12 cellular contexts compared by ENCODE assay signal in genomic region chr6:108587258-108588059, GRCh38. TPM values are rescaled to one million over a fixed set of nuclear protein-coding genes. Genes with fewer than 3 reads are reported as not detected.
DNase-seq lines count a peak whose midpoint lies in the region; ATAC-seq and FAIRE-seq lines count a peak whose summit lies in the region.
"Had no signal": no experiment of that assay in that cellular context is flagged by ENCODE, and none has a peak within 500 bp of the region (broad histone marks: within the 10 kb centered on the region; RNA-seq: fewer than 3 reads in every experiment).

No MANE protein-coding gene starts in this region.

- H3K4me1 ChIP-seq in mucosa of rectum (ENCODE audit: control insufficient read depth in 2 of 2, insufficient read depth in 2 of 2, low read length in 2 of 2) = peaks cover 37 to 44% of the 10 kb centered on the region in 2 donors

- peaks cover 73% of the 10 kb centered on the region for H3K4me1 Mint-ChIP-seq in activated naive CD4-positive, alpha-beta T cell treated with anti-CD3 and anti-CD28 coated beads, Interleukin-2, amount 50 U/mL, for 24 hours
- H3K4me1 Mint-ChIP-seq in effector memory CD8-positive, alpha-beta T cell (ENCODE audit: low read depth in 2 of 2) = peaks cover 51 to 73% of the 10 kb centered on the region in 2 donors

- no peaks in the 10 kb centered on the region for H3K9me3 ChIP-seq in mucosa of rectum (ENCODE audit: control insufficient read depth in 2 of 2, low read length in 2 of 2)

- no peaks in the 10 kb centered on the region for H3K36me3 ChIP-seq in mucosa of rectum (ENCODE audit: control insufficient read depth in 2 of 2, insufficient read depth in 2 of 2, low read length in 2 of 2)

- peak overlapping the region in 1 of 2 donors; percentile 28 for H3K9ac ChIP-seq in mucosa of rectum (ENCODE audit: low read depth in 1 of 2, low read length in 2 of 2)

- peak overlapping the region; percentile 18 for H3K27ac Mint-ChIP-seq in activated naive CD4-positive, alpha-beta T cell treated with anti-CD3 and anti-CD28 coated beads, Interleukin-2, amount 50 U/mL, for 24 hours
- H3K27ac Mint-ChIP-seq in activated naive CD4-positive, alpha-beta T cell treated with anti-CD3 and anti-CD28 coated beads, Interleukin-2, amount 50 U/mL, for 72 hours = no peak overlapping the region
- H3K27ac Mint-ChIP-seq in effector memory CD8-positive, alpha-beta T cell = peak overlapping the region; percentile 16 to 79

- no peaks in the 10 kb centered on the region for H3K36me3 Mint-ChIP-seq in activated naive CD4-positive, alpha-beta T cell treated with anti-CD3 and anti-CD28 coated beads, Interleukin-2, amount 50 U/mL, for 24 hours
- H3K36me3 Mint-ChIP-seq in activated naive CD4-positive, alpha-beta T cell treated with anti-CD3 and anti-CD28 coated beads, Interleukin-2, amount 50 U/mL, for 72 hours = no peaks in the 10 kb centered on the region
- peaks cover 22% of the 10 kb centered on the region for H3K36me3 Mint-ChIP-seq in effector memory CD8-positive, alpha-beta T cell (ENCODE audit: insufficient read depth)

- no peaks in the 10 kb centered on the region for H3K27me3 Mint-ChIP-seq in activated naive CD4-positive, alpha-beta T cell treated with anti-CD3 and anti-CD28 coated beads, Interleukin-2, amount 50 U/mL, for 24 hours
- no peaks in the 10 kb centered on the region for H3K27me3 Mint-ChIP-seq in effector memory CD8-positive, alpha-beta T cell

- peak overlapping the region; percentile 39 to 56 for H3K27ac ChIP-seq in mucosa of rectum (ENCODE audit: low read depth in 2 of 2, low read length in 2 of 2)

- no peak for FAIRE-seq in urothelium cell line (lab: Jason Lieb, UNC)
- FAIRE-seq: A204.1, frontal cortex had no signal

- no peak overlapping the region for H3K4me3 ChIP-seq in mucosa of rectum (ENCODE audit: low read length in 2 of 2)

- no peak for DNase-seq in activated naive CD4-positive, alpha-beta T cell treated with anti-CD3 and anti-CD28 coated beads, Interleukin-2, amount 50 U/mL, for 72 hours (ENCODE audit: low spot score in 2 of 2)
- DNase-seq in effector memory CD8-positive, alpha-beta T cell = no peak
- DNase-seq in urothelium cell line (ENCODE audit: low spot score) (peak; percentile 41), LoVo (ENCODE audit: low spot score) (no peak)
- DNase-seq: Karpas-422 had no signal

- no peak overlapping the region for H3K4me3 Mint-ChIP-seq in activated naive CD4-positive, alpha-beta T cell treated with anti-CD3 and anti-CD28 coated beads, Interleukin-2, amount 50 U/mL, for 24 hours
- H3K4me3 Mint-ChIP-seq in effector memory CD8-positive, alpha-beta T cell = no peak overlapping the region

- H3K9me3 Mint-ChIP-seq in activated naive CD4-positive, alpha-beta T cell treated with anti-CD3 and anti-CD28 coated beads, Interleukin-2, amount 50 U/mL, for 24 hours = no peaks in the 10 kb centered on the region
- no peaks in the 10 kb centered on the region for H3K9me3 Mint-ChIP-seq in activated naive CD4-positive, alpha-beta T cell treated with anti-CD3 and anti-CD28 coated beads, Interleukin-2, amount 50 U/mL, for 72 hours
- H3K9me3 Mint-ChIP-seq in effector memory CD8-positive, alpha-beta T cell = no peaks in the 10 kb centered on the region

- no peaks in the 10 kb centered on the region for H3K27me3 ChIP-seq in mucosa of rectum (ENCODE audit: control insufficient read depth in 2 of 2, insufficient read depth in 2 of 2, low read length in 2 of 2)

- ATAC-seq in activated naive CD4-positive, alpha-beta T cell treated with anti-CD3 and anti-CD28 coated beads, Interleukin-2, amount 50 U/mL, for 72 hours = no peak
- no peak for ATAC-seq in effector memory CD8-positive, alpha-beta T cell (replicated peaks)
- ATAC-seq in HG03039 (IDR thresholded peaks at IDR 0.05; ENCODE audit: unreplicated experiment) = no peak
- ATAC-seq in GM18519 (IDR thresholded peaks at IDR 0.05; ENCODE audit: low FRiP score, unreplicated experiment) = no peak
- ATAC-seq: activated CD4-positive, CD25-positive, alpha-beta regulatory T cell treated with anti-CD3 and anti-CD28 coated beads, Interleukin-2, amount 50 U/mL, for 24 hours had no signal

RNA-seq across cellular contexts. Expression of gene FOXO3, which starts 26.7 kb away (rescaled TPM):
- 1 to 10 TPM; 2.1 to 4.8 TPM for total RNA-seq in activated naive CD4-positive, alpha-beta T cell treated with anti-CD3 and anti-CD28 coated beads, Interleukin-2, amount 50 U/mL, for 72 hours

Comparison
In these comparisons a context has a peak if more than half of its experiments do, and no peak if none do; other contexts are left out.
1. H3K27ac Mint-ChIP-seq: peak in activated naive CD4-positive, alpha-beta T cell treated with anti-CD3 and anti-CD28 coated beads, Interleukin-2, amount 50 U/mL, for 24 hours (single experiment) and effector memory CD8-positive, alpha-beta T cell (2 of 2); none in activated naive CD4-positive, alpha-beta T cell treated with anti-CD3 and anti-CD28 coated beads, Interleukin-2, amount 50 U/mL, for 72 hours (0 of 2).